ENCODE assay signal across 10 cellular contexts in the genomic region with DNA sequence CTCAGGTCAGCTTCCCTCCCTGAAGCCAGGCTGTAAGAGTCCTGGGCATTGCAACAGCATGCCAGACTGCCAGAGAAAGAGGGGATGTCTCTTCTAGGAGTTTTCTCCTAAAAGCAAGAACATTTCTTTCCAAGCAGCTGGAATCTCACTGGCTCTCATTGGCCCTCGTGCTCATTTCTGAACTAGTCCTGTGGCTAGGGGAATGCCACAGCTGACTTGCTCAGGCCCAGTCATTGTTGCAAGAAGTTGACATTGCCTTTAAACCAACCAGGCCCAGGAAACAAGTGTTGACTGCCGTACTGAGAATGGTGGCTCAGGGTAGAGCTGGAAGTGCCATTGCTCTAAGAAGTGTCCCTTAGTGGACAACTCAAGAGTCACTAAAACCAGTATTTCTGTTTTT. TPM values are rescaled to one million over a fixed set of nuclear protein-coding genes. Genes with fewer than 3 reads are reported as not detected.
DNase-seq lines count a peak whose midpoint lies in the region; ATAC-seq and TF ChIP-seq lines count a peak whose summit lies in the region.
"Had no signal": no experiment of that assay in that cellular context is flagged by ENCODE, and none has a peak within 500 bp of the region (broad histone marks: within the 10 kb centered on the region; RNA-seq: fewer than 3 reads in every experiment).

No MANE protein-coding gene starts in this region.

- no peak overlapping the region for H3K14ac ChIP-seq in neuronal stem cell (ENCODE audit: low read length)

- no peak overlapping the region for H2BK120ac ChIP-seq in neuronal stem cell (ENCODE audit: low read depth, low read length)

- H3K27me3 Mint-ChIP-seq in activated T-cell treated with anti-CD3 and anti-CD28 coated beads, Interleukin-2, amount 50 U/mL, for 4 hours (ENCODE audit: low read depth): no peaks in the 10 kb centered on the region

- TF ChIP-seq POLR2A in heart left ventricle (IDR thresholded peaks at IDR 0.05): no peak

- H2AFZ ChIP-seq in neuronal stem cell (ENCODE audit: low read length): peak overlapping the region; percentile 51

- H2BK15ac ChIP-seq in neuronal stem cell (ENCODE audit: low read length): no peak overlapping the region

- no peak overlapping the region for H3K4me3 Mint-ChIP-seq in activated T-cell treated with anti-CD3 and anti-CD28 coated beads, Interleukin-2, amount 50 U/mL, for 4 hours

- H3K27ac ChIP-seq in neuronal stem cell (replicated peaks; ENCODE audit: low read length): no peak overlapping the region
- no peak overlapping the region for H3K27ac ChIP-seq in heart left ventricle

- no peak for DNase-seq in activated T-cell treated with anti-CD3 and anti-CD28 coated beads, Interleukin-2, amount 50 U/mL, for 4 hours
- no peak for DNase-seq in activated T-cell treated with anti-CD3 and anti-CD28 coated beads, Interleukin-2, amount 50 U/mL, for 1 hour
- DNase-seq in neuronal stem cell (ENCODE audit: low spot score) (no peak), heart left ventricle (no peak), NCI-H1436 treated with DMSO at 0.1 percent for 48 hours (lab: John Stamatoyannopoulos, UW) (no peak)
- DNase-seq: effector CD4-positive, alpha-beta T cell; hypothalamus had no signal

- no peaks in the 10 kb centered on the region for H3K9me3 Mint-ChIP-seq in activated T-cell treated with anti-CD3 and anti-CD28 coated beads, Interleukin-2, amount 50 U/mL, for 4 hours

- H3K27me3 ChIP-seq in neuronal stem cell (ENCODE audit: control insufficient read depth in 3 of 3, insufficient read depth in 3 of 3, low read depth in 1 of 3, low read length in 3 of 3) (no peaks in the 10 kb centered on the region), heart left ventricle (no peaks in the 10 kb centered on the region)

- peak; percentile 42 to 50 for ATAC-seq in activated T-cell treated with anti-CD3 and anti-CD28 coated beads, Interleukin-2, amount 50 U/mL, for 4 hours
- ATAC-seq in GM21717 (IDR thresholded peaks at IDR 0.05; ENCODE audit: unreplicated experiment) (peak; percentile 87), HG03378 (IDR thresholded peaks at IDR 0.05; ENCODE audit: unreplicated experiment) (peak; percentile 79), heart left ventricle (no peak), GM19324 (IDR thresholded peaks at IDR 0.05; ENCODE audit: low FRiP score, unreplicated experiment) (no peak)

- no peak overlapping the region for H2BK12ac ChIP-seq in neuronal stem cell (ENCODE audit: low read length)

- H4K91ac ChIP-seq in neuronal stem cell (ENCODE audit: low read depth, low read length, poor library complexity): no peak overlapping the region

- TF ChIP-seq CTCF in heart left ventricle (IDR thresholded peaks at IDR 0.05): no peak

- WGBS in neuronal stem cell (ENCODE audit: extremely low coverage in 2 of 2, insufficient read length in 2 of 2, insufficient replicate concordance in 1 of 2), 2 donors: no CpG with 5 or more reads among the region's 2 CpGs
- WGBS in heart left ventricle, 4 donors: 46 to 80% (median 70%) methylated on average over 2 of the region's 2 CpGs

- peaks cover 9% of the 10 kb centered on the region for H3K4me1 Mint-ChIP-seq in activated T-cell treated with anti-CD3 and anti-CD28 coated beads, Interleukin-2, amount 50 U/mL, for 4 hours (ENCODE audit: low read depth)

- no peak overlapping the region for H3K4me3 ChIP-seq in neuronal stem cell (ENCODE audit: low read length in 2 of 2)
- no peak overlapping the region for H3K4me3 ChIP-seq in heart left ventricle

- H3K36me3 ChIP-seq in neuronal stem cell (replicated peaks in 1 of 2; ENCODE audit: control insufficient read depth in 2 of 2, insufficient read depth in 2 of 2, low read length in 2 of 2) (no peaks in the 10 kb centered on the region), heart left ventricle (no peaks in the 10 kb centered on the region)

- no peak overlapping the region for H4K8ac ChIP-seq in neuronal stem cell (ENCODE audit: low read depth, low read length)

- H2BK5ac ChIP-seq in neuronal stem cell (ENCODE audit: low read length): no peak overlapping the region

- no peak overlapping the region for H3K9ac ChIP-seq in neuronal stem cell (ENCODE audit: low read depth, low read length, poor library complexity)

- no peak overlapping the region for H3K4me2 ChIP-seq in neuronal stem cell (ENCODE audit: insufficient read depth, low read length, poor library complexity, severe bottlenecking)

- no peaks in the 10 kb centered on the region for H3K4me1 ChIP-seq in neuronal stem cell (ENCODE audit: control insufficient read depth in 2 of 2, insufficient read depth in 1 of 2, low read depth in 1 of 2, low read length in 2 of 2)
- no peaks in the 10 kb centered on the region for H3K4me1 ChIP-seq in heart left ventricle

- intact Hi-C loops in heart left ventricle (cut with DNase I): no loop called here

- H3K9me3 ChIP-seq in neuronal stem cell (replicated peaks in 1 of 2; ENCODE audit: control insufficient read depth in 2 of 2, insufficient read depth in 1 of 2, low read depth in 1 of 2, low read length in 2 of 2) (no peaks in the 10 kb centered on the region), heart left ventricle (no peaks in the 10 kb centered on the region)

- no peaks in the 10 kb centered on the region for H3K36me3 Mint-ChIP-seq in activated T-cell treated with anti-CD3 and anti-CD28 coated beads, Interleukin-2, amount 50 U/mL, for 4 hours (ENCODE audit: insufficient read depth)

- no peak overlapping the region for H3K18ac ChIP-seq in neuronal stem cell (ENCODE audit: low read length)

- H2AK5ac ChIP-seq in neuronal stem cell (ENCODE audit: low read depth, low read length): no peak overlapping the region

- H3K79me1 ChIP-seq in neuronal stem cell (ENCODE audit: low read depth, low read length): no peaks in the 10 kb centered on the region

- H3K4ac ChIP-seq in neuronal stem cell (ENCODE audit: low read length): no peak overlapping the region

- H3K23ac ChIP-seq in neuronal stem cell (ENCODE audit: low read depth, low read length, poor library complexity): no peak overlapping the region

RNA-seq across cellular contexts. Expression of a gene that starts 15.0 kb away (rescaled TPM):
- total RNA-seq in activated T-cell treated with anti-CD3 and anti-CD28 coated beads, Interleukin-2, amount 50 U/mL, for 4 hours: 10 to 100 TPM; 18.0 to 20.6 (median 18.1) TPM
- 13.0 TPM for polyA plus RNA-seq in neuronal stem cell (2013, experiment 1 of 2)
- 13.5 TPM for polyA plus RNA-seq in neuronal stem cell (2013, experiment 2 of 2)
- 10 to 100 TPM; 10.3 to 16.5 (median 12.4) TPM for total RNA-seq in heart left ventricle
- polyA plus RNA-seq in heart left ventricle: 1 to 10 TPM; 2.8 to 6.4 TPM

Comparison
In these comparisons a context has a peak if more than half of its experiments do, and no peak if none do; other contexts are left out.
1. ATAC-seq: peak in activated T-cell treated with anti-CD3 and anti-CD28 coated beads, Interleukin-2, amount 50 U/mL, for 4 hours (2 of 2), GM21717 (single experiment) and HG03378 (single experiment); none in heart left ventricle (0 of 4) and GM19324 (single experiment).